ENCODE assay signal across 12 cellular contexts in genomic region chr3:146308682-146309081, GRCh38. TPM values are rescaled to one million over a fixed set of nuclear protein-coding genes. Genes with fewer than 3 reads are reported as not detected.
A peak's percentile ranks its signal among the peaks of the same experiment; 100 is the strongest.
DNase-seq lines count a peak whose midpoint lies in the region; ATAC-seq and TF ChIP-seq lines count a peak whose summit lies in the region.
"Had no signal": no experiment of that assay in that cellular context is flagged by ENCODE, and none has a peak within 500 bp of the region (broad histone marks: within the 10 kb centered on the region; RNA-seq: fewer than 3 reads in every experiment).

No MANE protein-coding gene starts in this region.

- intact Hi-C loops in left lung (cut with DNase I) (no loop called here), upper lobe of right lung (cut with DNase I) (no loop called here)

- POLR2A ChIA-PET in SK-N-SH (lab: Yijun Ruan, JAX) = no interaction called here

- TF ChIP-seq CTCF in SK-N-SH (IDR thresholded peaks at IDR 0.05) (no peak), coronary artery (IDR thresholded peaks at IDR 0.05) (no peak), left lung (IDR thresholded peaks at IDR 0.05) (no peak), upper lobe of right lung (IDR thresholded peaks at IDR 0.05) (no peak)

- H3F3A ChIP-seq in SK-N-SH (replicated peaks; ENCODE audit: insufficient read depth) = peaks cover 10% of the 10 kb centered on the region

- CTCF ChIA-PET in SK-N-SH (lab: Yijun Ruan, JAX) = no interaction called here

- peak overlapping the region in 1 of 2 experiments; percentile 8; a peak in 1 of 4 replicates for H3K4me3 ChIP-seq in SK-N-SH (ENCODE audit: low read depth in 2 of 2, low read length in 1 of 2)
- no peak overlapping the region for H3K4me3 ChIP-seq in coronary artery
- H3K4me3 ChIP-seq in left lung = no peak overlapping the region
- H3K4me3 ChIP-seq in upper lobe of right lung = no peak overlapping the region
- H3K4me3 ChIP-seq: hepatocyte had no signal

- H3K4me1 ChIP-seq in SK-N-SH (ENCODE audit: control insufficient read depth in 1 of 2, insufficient read depth in 2 of 2, low read depth in 1 of 2, low read length in 1 of 2) (peaks cover 0 to 9% of the 10 kb centered on the region in 2 experiments; a peak in 1 of 4 replicates), left lung (peaks cover 0 to 4% of the 10 kb centered on the region in 2 donors), upper lobe of right lung (peaks cover 27% of the 10 kb centered on the region)

- 23% methylated on average over 3 of the region's 3 CpGs for WGBS in SK-N-SH (ENCODE audit: low lambda C conversion rate)

- TF ChIP-seq EP300 in SK-N-SH (IDR thresholded peaks at IDR 0.05; ENCODE audit: borderline replicate concordance in 1 of 2, low read depth in 1 of 2, low read length in 1 of 2) = no peak

- no peaks in the 10 kb centered on the region for H3K79me2 ChIP-seq in SK-N-SH (ENCODE audit: insufficient read depth)
- H3K79me2 ChIP-seq: hepatocyte had no signal

- peak overlapping the region; percentile 9; the same call in 1 of the 2 replicates for H3K9ac ChIP-seq in SK-N-SH

- H3K4me2 ChIP-seq in SK-N-SH = peak overlapping the region; percentile 62; the same call in 1 of the 2 replicates
- H3K4me2 ChIP-seq: hepatocyte had no signal

- ATAC-seq in SK-N-SH treated with all-trans-retinoic acid at 6 μM for 48 hours = no peak
- peak; percentile 27 for ATAC-seq in left lung
- peak; percentile 35 for ATAC-seq in upper lobe of right lung

- no peaks in the 10 kb centered on the region for H3K9me2 ChIP-seq in SK-N-SH

- no peaks in the 10 kb centered on the region for H3K27me3 ChIP-seq in SK-N-SH (ENCODE audit: insufficient read depth)
- no peaks in the 10 kb centered on the region for H3K27me3 ChIP-seq in left lung
- H3K27me3 ChIP-seq in upper lobe of right lung = no peaks in the 10 kb centered on the region
- H3K27me3 ChIP-seq: hepatocyte, neutrophil had no signal

- H2AFZ ChIP-seq in SK-N-SH (ENCODE audit: low read depth) = peak overlapping the region; percentile 61
- H2AFZ ChIP-seq: hepatocyte had no signal

- TF ChIP-seq RAD21 in SK-N-SH (IDR thresholded peaks at IDR 0.05; ENCODE audit: low read length) = no peak

- peaks cover 9% of the 10 kb centered on the region for H3K9me3 ChIP-seq in SK-N-SH
- no peaks in the 10 kb centered on the region for H3K9me3 ChIP-seq in left lung
- no peaks in the 10 kb centered on the region for H3K9me3 ChIP-seq in upper lobe of right lung
- H3K9me3 ChIP-seq: neutrophil had no signal

- H4K20me1 ChIP-seq in SK-N-SH (ENCODE audit: insufficient read depth) = no peaks in the 10 kb centered on the region

- H3K27ac ChIP-seq in SK-N-SH (ENCODE audit: low read depth in 2 of 2, low read length in 1 of 2) = peak overlapping the region in 1 of 2 experiments; percentile 68; a peak in 2 of 4 replicates
- peak overlapping the region; percentile 33 to 54 for H3K27ac ChIP-seq in coronary artery
- peak overlapping the region; percentile 16 to 56 for H3K27ac ChIP-seq in left lung
- no peak overlapping the region for H3K27ac ChIP-seq in upper lobe of right lung
- H3K27ac ChIP-seq: 22Rv1, hepatocyte, neutrophil had no signal

- DNase-seq in SK-N-SH = no peak
- no peak for DNase-seq in coronary artery (ENCODE audit: low spot score)
- no peak for DNase-seq in left lung
- no peak for DNase-seq in upper lobe of right lung
- DNase-seq in germinal center (ENCODE audit: low spot score) = no peak
- DNase-seq in NCI-H1436 treated with DMSO at 0.1 percent for 48 hours (lab: John Stamatoyannopoulos, UW) = no peak
- DNase-seq in NCI-H1694 treated with DMSO at 0.1 percent for 48 hours (lab: John Stamatoyannopoulos, UW) = no peak
- DNase-seq: activated CD8-positive, alpha-beta memory T cell treated with anti-CD3 and anti-CD28 coated beads for 24 hours had no signal

- no peaks in the 10 kb centered on the region for H3K36me3 ChIP-seq in SK-N-SH (replicated peaks in 1 of 2; ENCODE audit: control insufficient read depth in 1 of 2, insufficient read depth in 2 of 2, low read length in 1 of 2)
- no peaks in the 10 kb centered on the region for H3K36me3 ChIP-seq in left lung
- no peaks in the 10 kb centered on the region for H3K36me3 ChIP-seq in upper lobe of right lung
- H3K36me3 ChIP-seq: neutrophil had no signal

TF ChIP-seq in SK-N-SH, 30 proteins besides CTCF, POLR2A, EP300 and RAD21 (continues in another document):
- no peak for TF ChIP-seq USF2 (IDR thresholded peaks at IDR 0.05; ENCODE audit: borderline replicate concordance, low read depth, low read length)
- TF ChIP-seq TCF12 (IDR thresholded peaks at IDR 0.05) = no peak
- TF ChIP-seq, protein P1, sequence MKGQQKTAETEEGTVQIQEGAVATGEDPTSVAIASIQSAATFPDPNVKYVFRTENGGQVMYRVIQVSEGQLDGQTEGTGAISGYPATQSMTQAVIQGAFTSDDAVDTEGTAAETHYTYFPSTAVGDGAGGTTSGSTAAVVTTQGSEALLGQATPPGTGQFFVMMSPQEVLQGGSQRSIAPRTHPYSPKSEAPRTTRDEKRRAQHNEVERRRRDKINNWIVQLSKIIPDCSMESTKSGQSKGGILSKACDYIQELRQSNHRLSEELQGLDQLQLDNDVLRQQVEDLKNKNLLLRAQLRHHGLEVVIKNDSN (IDR thresholded peaks at IDR 0.05; ENCODE audit: borderline replicate concordance, low read depth) = no peak
- TF ChIP-seq TAF1 (IDR thresholded peaks at IDR 0.05; ENCODE audit: borderline replicate concordance, low read depth, low read length) = no peak
- TF ChIP-seq GATA2 (CRISPR knock-in tag; IDR thresholded peaks at IDR 0.05) = no peak
- TF ChIP-seq FOXM1 (IDR thresholded peaks at IDR 0.05; ENCODE audit: low read depth) = no peak
- no peak for TF ChIP-seq IRF3 (IDR thresholded peaks at IDR 0.05; ENCODE audit: low read depth, low read length)
- no peak for TF ChIP-seq NRF1 (IDR thresholded peaks at IDR 0.05; ENCODE audit: low read depth, low read length)
- no peak for TF ChIP-seq NFIC (IDR thresholded peaks at IDR 0.05; ENCODE audit: borderline replicate concordance)
- TF ChIP-seq RFX5 (IDR thresholded peaks at IDR 0.05; ENCODE audit: low read length) = no peak
- TF ChIP-seq JUND (IDR thresholded peaks at IDR 0.05) = no peak

TF ChIP-seq in SK-N-SH treated with all-trans-retinoic acid at 6 μM for 48 hours, 23 proteins besides CTCF, POLR2A, EP300 and RAD21 (continues in another document):
- no peak for TF ChIP-seq ARNTL (CRISPR knock-in tag; IDR thresholded peaks at IDR 0.05; ENCODE audit: borderline replicate concordance, low read depth)
- no peak for TF ChIP-seq ZC3H10 (CRISPR knock-in tag; IDR thresholded peaks at IDR 0.05)
- no peak for TF ChIP-seq ZNF8 (CRISPR knock-in tag; IDR thresholded peaks at IDR 0.05)
- TF ChIP-seq RARB (CRISPR knock-in tag; IDR thresholded peaks at IDR 0.05) = no peak
- no peak for TF ChIP-seq PATZ1 (CRISPR knock-in tag; IDR thresholded peaks at IDR 0.05; ENCODE audit: borderline replicate concordance)
- no peak for TF ChIP-seq TOX (CRISPR knock-in tag; IDR thresholded peaks at IDR 0.05; ENCODE audit: borderline replicate concordance)
- TF ChIP-seq TCF4 (CRISPR knock-in tag; IDR thresholded peaks at IDR 0.05; ENCODE audit: borderline replicate concordance) = no peak
- no peak for TF ChIP-seq BACH2 (CRISPR knock-in tag; IDR thresholded peaks at IDR 0.05; ENCODE audit: borderline replicate concordance)
- no peak for TF ChIP-seq ZFP30 (CRISPR knock-in tag; IDR thresholded peaks at IDR 0.05)
- TF ChIP-seq CREB5 (CRISPR knock-in tag; IDR thresholded peaks at IDR 0.05; ENCODE audit: low read depth) = no peak
- TF ChIP-seq ZNF565 (CRISPR knock-in tag; conservative IDR thresholded peaks at IDR 0.05; ENCODE audit: low read depth) = no peak
- no peak for TF ChIP-seq ISL1 (CRISPR knock-in tag; IDR thresholded peaks at IDR 0.05)
- no peak for TF ChIP-seq ZFP3 (CRISPR knock-in tag; IDR thresholded peaks at IDR 0.05)

RNA-seq across cellular contexts. Expression of gene PLSCR4, which starts 57.8 kb away (rescaled TPM):
- polyA plus RNA-seq in SK-N-SH (2012; rRNA removed) = 0.05 and 0.11 TPM in 2 replicates
- polyA plus RNA-seq in SK-N-SH (2012; cell fraction: cytosol; rRNA removed) = 0.06 and 0.13 TPM in 2 replicates
- polyA plus RNA-seq in SK-N-SH (2012; cell fraction: nucleus; rRNA removed) = 0.15 TPM in 2 replicates
- total RNA-seq in left lung = 10 to 100 TPM; 39.7 to 63.5 TPM
- total RNA-seq in upper lobe of right lung = 84.1 TPM
